1 cellular context compared by ENCODE assay signal in genomic region chr15:61115679-61116078, GRCh38.
TF ChIP-seq lines count a peak whose summit lies in the region.

No MANE protein-coding gene starts in this region.

TF ChIP-seq in HEK293, 187 proteins besides CTCF, POLR2A, EP300 and RAD21 (continued from another document):
- TF ChIP-seq, protein P1, sequence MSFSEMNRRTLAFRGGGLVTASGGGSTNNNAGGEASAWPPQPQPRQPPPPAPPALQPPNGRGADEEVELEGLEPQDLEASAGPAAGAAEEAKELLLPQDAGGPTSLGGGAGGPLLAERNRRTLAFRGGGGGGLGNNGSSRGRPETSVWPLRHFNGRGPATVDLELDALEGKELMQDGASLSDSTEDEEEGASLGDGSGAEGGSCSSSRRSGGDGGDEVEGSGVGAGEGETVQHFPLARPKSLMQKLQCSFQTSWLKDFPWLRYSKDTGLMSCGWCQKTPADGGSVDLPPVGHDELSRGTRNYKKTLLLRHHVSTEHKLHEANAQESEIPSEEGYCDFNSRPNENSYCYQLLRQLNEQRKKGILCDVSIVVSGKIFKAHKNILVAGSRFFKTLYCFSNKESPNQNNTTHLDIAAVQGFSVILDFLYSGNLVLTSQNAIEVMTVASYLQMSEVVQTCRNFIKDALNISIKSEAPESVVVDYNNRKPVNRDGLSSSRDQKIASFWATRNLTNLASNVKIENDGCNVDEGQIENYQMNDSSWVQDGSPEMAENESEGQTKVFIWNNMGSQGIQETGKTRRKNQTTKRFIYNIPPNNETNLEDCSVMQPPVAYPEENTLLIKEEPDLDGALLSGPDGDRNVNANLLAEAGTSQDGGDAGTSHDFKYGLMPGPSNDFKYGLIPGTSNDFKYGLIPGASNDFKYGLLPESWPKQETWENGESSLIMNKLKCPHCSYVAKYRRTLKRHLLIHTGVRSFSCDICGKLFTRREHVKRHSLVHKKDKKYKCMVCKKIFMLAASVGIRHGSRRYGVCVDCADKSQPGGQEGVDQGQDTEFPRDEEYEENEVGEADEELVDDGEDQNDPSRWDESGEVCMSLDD (tag by site-specific recombination; IDR thresholded peaks at IDR 0.05) = no peak
- TF ChIP-seq ZNF175 (tag by site-specific recombination; IDR thresholded peaks at IDR 0.05) (no peak), ZNF24 (tag by site-specific recombination; IDR thresholded peaks at IDR 0.05) (no peak)
